In genomic region chr11:11618973-11619435, GRCh38 we compare ENCODE assay signal across 14 cellular contexts. TPM values are rescaled to one million over a fixed set of nuclear protein-coding genes. Genes with fewer than 3 reads are reported as not detected.
A peak's percentile ranks its signal among the peaks of the same experiment; 100 is the strongest.
DNase-seq lines count a peak whose midpoint lies in the region; ATAC-seq, FAIRE-seq and TF ChIP-seq lines count a peak whose summit lies in the region.
"Had no signal": no experiment of that assay in that cellular context is flagged by ENCODE, and none has a peak within 500 bp of the region (broad histone marks: within the 10 kb centered on the region; RNA-seq: fewer than 3 reads in every experiment).

No MANE protein-coding gene starts in this region.

- H2AFZ ChIP-seq in HCT116 (ENCODE audit: low read depth, low read length, poor library complexity, severe bottlenecking): no peak overlapping the region
- no peak overlapping the region for H2AFZ ChIP-seq in keratinocyte (ENCODE audit: control insufficient read depth, low read length)
- H2AFZ ChIP-seq: PC-9 had no signal

- H3K9ac ChIP-seq in HCT116 (ENCODE audit: low read length) (no peak overlapping the region), keratinocyte (ENCODE audit: control insufficient read depth, extremely low read depth, insufficient read depth, low read length) (no peak overlapping the region)

- RAD21 ChIA-PET in HCT116 (lab: Charles Lee; ENCODE audit: low non-redundant PET in 1 of 2, low total read pairs in 2 of 2, uncharacterized antibody in 2 of 2, unreplicated experiment in 2 of 2): no interaction called here

- no peaks in the 10 kb centered on the region for H3K9me1 ChIP-seq in keratinocyte (ENCODE audit: control insufficient read depth, extremely low read depth, insufficient read depth, low read length)

- TF ChIP-seq CTCF in HCT116 (IDR thresholded peaks at IDR 0.05 in 2 of 3, conservative IDR thresholded peaks at IDR 0.05 in 1 of 3; ENCODE audit: borderline replicate concordance in 1 of 3, insufficient read depth in 1 of 3, low read depth in 2 of 3, low read length in 2 of 3): peak; percentile 35 to 58 (median 44); a peak in 5 of 6 replicates
- TF ChIP-seq CTCF in VCaP (conservative IDR thresholded peaks at IDR 0.05): peak; percentile 52; the same call in 1 of the 2 replicates
- TF ChIP-seq CTCF in keratinocyte (optimal IDR thresholded peaks at IDR 0.05 in 1 of 3, IDR thresholded peaks at IDR 0.05 in 1 of 3, conservative IDR thresholded peaks at IDR 0.05 in 1 of 3; ENCODE audit: extremely low read depth in 1 of 3, insufficient read depth in 2 of 3, low read length in 3 of 3): peak in 2 of 3 experiments; percentile 34 to 36

- in situ Hi-C loops in ACHN (cut with HindIII; ENCODE audit: low pct_ligation_motif_present, low pct_unique_long_range_greater_than_20kb, low sequenced_read_pairs): no loop called here

- TF ChIP-seq RAD21 in HCT116 (IDR thresholded peaks at IDR 0.05; ENCODE audit: low read depth): peak; percentile 63

- no peak overlapping the region for H3K4me3 ChIP-seq in HCT116 (replicated peaks in 1 of 2; ENCODE audit: low read depth in 1 of 2, low read length in 2 of 2)
- H3K4me3 ChIP-seq in keratinocyte (ENCODE audit: control insufficient read depth in 2 of 3, extremely low read depth in 1 of 3, insufficient read depth in 2 of 3, low read depth in 1 of 3, low read length in 3 of 3): no peak overlapping the region
- H3K4me3 ChIP-seq: PC-9 had no signal

- H3K9me2 ChIP-seq in HCT116 (ENCODE audit: insufficient read depth): no peaks in the 10 kb centered on the region

- dilution Hi-C loops in keratinocyte (cut with MboI; ENCODE audit: extremely low pct_ligation_motif_present, low sequenced_read_pairs): no loop called here

- CTCF ChIA-PET in HCT116 (lab: Charles Lee): interaction anchor here (1.1 kb wide), 1 partner anchor 591 kb away, joined by 5 read pairs; no protein-coding TSS in a partner anchor
- CTCF ChIA-PET in activated CD4-positive, alpha-beta memory T cell treated with anti-CD3 and anti-CD28 coated beads, Interleukin-2, amount 10 ng/mL, durations not matched to agents 7 days and 5 days (lab: Charles Lee): no interaction called here

- H3K27me3 ChIP-seq in HCT116 (ENCODE audit: insufficient read depth, low read length): no peaks in the 10 kb centered on the region
- H3K27me3 ChIP-seq in keratinocyte (ENCODE audit: control insufficient read depth, extremely low read depth, insufficient read depth, low read length): no peaks in the 10 kb centered on the region

- no peaks in the 10 kb centered on the region for H3K9me3 Mint-ChIP-seq in activated CD4-positive, alpha-beta memory T cell treated with anti-CD3 and anti-CD28 coated beads, Interleukin-2, amount 10 ng/mL, durations not matched to agents 7 days and 5 days

- no peak overlapping the region for H3K27ac ChIP-seq in HCT116 (ENCODE audit: low read depth, low read length)
- H3K27ac ChIP-seq in VCaP: peak overlapping the region; percentile 81
- no peak overlapping the region for H3K27ac ChIP-seq in keratinocyte (ENCODE audit: control insufficient read depth, insufficient read depth, low read length)
- H3K27ac ChIP-seq: PC-9 had no signal

- H3K4me3 Mint-ChIP-seq in activated CD4-positive, alpha-beta memory T cell treated with anti-CD3 and anti-CD28 coated beads, Interleukin-2, amount 10 ng/mL, durations not matched to agents 7 days and 5 days: no peak overlapping the region
- H3K4me3 Mint-ChIP-seq: CD4-positive, CD25-positive, alpha-beta regulatory T cell had no signal

- H3K4me1 Mint-ChIP-seq in activated CD4-positive, alpha-beta memory T cell treated with anti-CD3 and anti-CD28 coated beads, Interleukin-2, amount 10 ng/mL, durations not matched to agents 7 days and 5 days: peaks cover 8% of the 10 kb centered on the region

- H3K27me3 Mint-ChIP-seq in activated CD4-positive, alpha-beta memory T cell treated with anti-CD3 and anti-CD28 coated beads, Interleukin-2, amount 10 ng/mL, durations not matched to agents 7 days and 5 days: peaks cover 64% of the 10 kb centered on the region

- H3K36me3 Mint-ChIP-seq in activated CD4-positive, alpha-beta memory T cell treated with anti-CD3 and anti-CD28 coated beads, Interleukin-2, amount 10 ng/mL, durations not matched to agents 7 days and 5 days (ENCODE audit: low read depth): no peaks in the 10 kb centered on the region
- H3K36me3 Mint-ChIP-seq: CD4-positive, CD25-positive, alpha-beta regulatory T cell had no signal

- no TSS peak for BruUV-seq in HCT116 (replicated peaks; lab: Mats Ljungman, UMichigan)

- no peak for FAIRE-seq in keratinocyte (lab: Jason Lieb, UNC)

- POLR2A ChIA-PET in HCT116 (lab: Charles Lee): no interaction called here
- POLR2A ChIA-PET in activated CD4-positive, alpha-beta memory T cell treated with anti-CD3 and anti-CD28 coated beads, Interleukin-2, amount 10 ng/mL, durations not matched to agents 7 days and 5 days (lab: Charles Lee): no interaction called here

- H3K27ac Mint-ChIP-seq in activated CD4-positive, alpha-beta memory T cell treated with anti-CD3 and anti-CD28 coated beads, Interleukin-2, amount 10 ng/mL, durations not matched to agents 7 days and 5 days: no peak overlapping the region
- H3K27ac Mint-ChIP-seq: CD4-positive, CD25-positive, alpha-beta regulatory T cell had no signal

- intact Hi-C loops in HCT116 (cut with micrococcal nuclease): no loop called here

- H4K20me1 ChIP-seq in HCT116 (ENCODE audit: insufficient read depth) (peaks cover 6% of the 10 kb centered on the region; the same call in 1 of the 2 replicates), keratinocyte (ENCODE audit: control insufficient read depth, extremely low read depth, insufficient read depth, low read length) (peaks cover 5% of the 10 kb centered on the region)

- H3K4me1 ChIP-seq in HCT116 (ENCODE audit: control insufficient read depth in 1 of 2, insufficient read depth in 2 of 2, low read length in 2 of 2): peaks cover 17 to 23% of the 10 kb centered on the region in 2 experiments; a peak in 3 of 4 replicates
- H3K4me1 ChIP-seq in keratinocyte (ENCODE audit: control insufficient read depth, extremely low read depth, insufficient read depth, low read length): peaks cover 15% of the 10 kb centered on the region

- TF ChIP-seq POLR2A in HCT116 (IDR thresholded peaks at IDR 0.05; ENCODE audit: borderline replicate concordance, extremely low read depth, insufficient read depth, insufficient read length): no peak

- peak; percentile 41 for DNase-seq in ACHN
- DNase-seq in HCT116 (ENCODE audit: low read depth, low spot score): no peak
- no peak for DNase-seq in keratinocyte (ENCODE audit: low read depth, low spot score)
- no peak for DNase-seq in NCI-H774 (lab: John Stamatoyannopoulos, UW)
- DNase-seq in stimulated activated CD4-positive, alpha-beta T cell treated with anti-CD3 and anti-CD28 coated beads, Interleukin-15, amount 100 ng/mL, for 24 hours: no peak
- no peak for DNase-seq in activated CD4-positive, alpha-beta memory T cell treated with anti-CD3 and anti-CD28 coated beads, Interleukin-2, amount 10 ng/mL, durations not matched to agents 7 days and 5 days
- DNase-seq in nucleus accumbens (lab: John Stamatoyannopoulos, UW): no peak
- DNase-seq: activated naive CD4-positive, alpha-beta T cell treated with Interleukin-2 at 50 U/mL for 16 hours; CD4-positive, CD25-positive, alpha-beta regulatory T cell; NCI-H1436; PC-9; stimulated activated naive CD8-positive, alpha-beta T cell treated with anti-CD3 and anti-CD28 coated beads, Interleukin-15, Interleukin-2, amounts not matched to agents 100 U/mL and 50 U/mL, for 24 hours had no signal

- H3K9me3 ChIP-seq in HCT116 (ENCODE audit: control insufficient read depth in 1 of 2, insufficient read depth in 1 of 2, low read depth in 1 of 2, low read length in 2 of 2): no peaks in the 10 kb centered on the region
- no peaks in the 10 kb centered on the region for H3K9me3 ChIP-seq in keratinocyte (ENCODE audit: control insufficient read depth, low read depth, low read length)

- ATAC-seq in HCT116: no peak
- ATAC-seq: activated CD4-positive, CD25-positive, alpha-beta regulatory T cell treated with anti-CD3 and anti-CD28 coated beads, Interleukin-2, amount 50 U/mL, for 24 hours; stimulated activated naive CD8-positive, alpha-beta T cell treated with anti-CD3 and anti-CD28 coated beads, Interleukin-15, Interleukin-2, amounts not matched to agents 100 U/mL and 50 U/mL, for 24 hours had no signal

- H3K36me3 ChIP-seq in HCT116 (ENCODE audit: control insufficient read depth in 1 of 2, insufficient read depth in 2 of 2, low read length in 2 of 2) (no peaks in the 10 kb centered on the region), keratinocyte (ENCODE audit: control insufficient read depth in 2 of 2, extremely low read depth in 1 of 2, insufficient read depth in 2 of 2, low read length in 2 of 2) (no peaks in the 10 kb centered on the region)

- H3K79me2 ChIP-seq in HCT116 (ENCODE audit: insufficient read depth, low read length) (peaks cover 53% of the 10 kb centered on the region), keratinocyte (ENCODE audit: control insufficient read depth, insufficient read depth, low read length) (peaks cover 68% of the 10 kb centered on the region)

- H3K4me2 ChIP-seq in HCT116 (ENCODE audit: low read length): peak overlapping the region; percentile 96; the same call in 1 of the 2 replicates
- peak overlapping the region; percentile 87 for H3K4me2 ChIP-seq in keratinocyte (ENCODE audit: control insufficient read depth, extremely low read depth, insufficient read depth, low read depth, low read length)
- H3K4me2 ChIP-seq: PC-9 had no signal

TF ChIP-seq in HCT116, 20 proteins besides CTCF, POLR2A, EP300 and RAD21:
- no peak for TF ChIP-seq TCF7L2 (IDR thresholded peaks at IDR 0.05; ENCODE audit: borderline replicate concordance, extremely low read depth, insufficient read depth, insufficient read length)
- TF ChIP-seq MAX (IDR thresholded peaks at IDR 0.05): peak; percentile 54

RNA-seq across cellular contexts. Expression of gene GALNT18, which starts 2.8 kb away (rescaled TPM):
- 19.9 TPM for total RNA-seq in HCT116 (2021; ENCODE audit: unreplicated experiment)
- polyA plus RNA-seq in HCT116 (2012): 22.3 and 25.1 TPM in 2 replicates
- 27.2 to 35.5 TPM (median 29.3 TPM) in 3 replicates for polyA plus RNA-seq in keratinocyte
- polyA plus RNA-seq in keratinocyte (2011; ENCODE audit: low read depth): 9.0 TPM
- polyA plus RNA-seq in keratinocyte (2011; cell fraction: cytosol; rRNA removed): 12.0 and 18.0 TPM in 2 replicates
- 42.4 and 46.6 TPM in 2 replicates for polyA plus RNA-seq in keratinocyte (2011; cell fraction: nucleus; rRNA removed)
- polyA plus RNA-seq in keratinocyte (2012; ENCODE audit: low replicate concordance): 12.8 and 24.1 TPM in 2 replicates
- 27.7 to 34.9 TPM (median 29.1 TPM) in 3 replicates for polyA minus RNA-seq in keratinocyte
- polyA minus RNA-seq in keratinocyte (2011; cell fraction: cytosol; rRNA and poly(A)+ RNA removed): 17.8 TPM
- polyA minus RNA-seq in keratinocyte (2011; cell fraction: nucleus; rRNA and poly(A)+ RNA removed): 32.6 and 40.7 TPM in 2 replicates
- total RNA-seq in activated CD4-positive, alpha-beta memory T cell treated with anti-CD3 and anti-CD28 coated beads, Interleukin-2, amount 10 ng/mL, durations not matched to agents 7 days and 5 days: under 1 TPM; 0.60 to 0.93 TPM
- total RNA-seq: CD4-positive, CD25-positive, alpha-beta regulatory T cell; PC-9 had no signal

Comparison
In these comparisons a context has a peak if more than half of its experiments do, and no peak if none do; other contexts are left out.
1. RNA of gene GALNT18, which starts 2.8 kb away (total RNA-seq): 19.9 TPM in HCT116 (single experiment); 0.60 to 0.93 TPM in activated CD4-positive, alpha-beta memory T cell treated with anti-CD3 and anti-CD28 coated beads, Interleukin-2, amount 10 ng/mL, durations not matched to agents 7 days and 5 days; every median in the first group is over 10 times any median in the second.
2. Peak in every context shown above with its lines, with median percentiles within 50 percentile points of each other: CTCF ChIP-seq.